In the genomic region with DNA sequence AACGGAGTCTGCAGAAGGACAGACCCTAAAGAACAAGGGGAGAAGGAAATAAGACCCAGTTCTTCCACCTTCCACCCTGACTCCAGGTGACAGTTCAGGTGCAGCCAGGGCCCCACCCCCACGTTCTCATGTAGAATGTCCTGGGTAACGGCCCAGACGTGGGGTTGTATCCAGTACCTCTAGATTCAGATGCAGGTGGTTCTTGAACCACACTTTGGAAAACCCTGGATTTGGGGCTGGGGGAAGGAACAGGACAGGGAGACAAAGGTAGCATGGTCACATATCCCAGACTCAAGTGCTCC, we compare ENCODE assay signal across 13 cellular contexts. TPM values are rescaled to one million over a fixed set of nuclear protein-coding genes. Genes with fewer than 3 reads are reported as not detected.
A peak's percentile ranks its signal among the peaks of the same experiment; 100 is the strongest.
DNase-seq lines count a peak whose midpoint lies in the region; ATAC-seq and TF ChIP-seq lines count a peak whose summit lies in the region.
"Had no signal": no experiment of that assay in that cellular context is flagged by ENCODE, and none has a peak within 500 bp of the region (broad histone marks: within the 10 kb centered on the region; RNA-seq: fewer than 3 reads in every experiment).

No MANE protein-coding gene starts in this region.

- H3K9me3 Mint-ChIP-seq in natural killer cell treated with Interleukin-12 subunit alpha and Interleukin-12 subunit beta and Interleukin-15 and Interleukin-18, amount 100 ng/mL, for 72 hours: no peaks in the 10 kb centered on the region

- intact Hi-C loops in heart left ventricle (cut with DNase I): loop anchor here in 1 of 10 donors (2.0 kb wide), 1 partner anchor 19 kb away; no protein-coding TSS in a partner anchor
- intact Hi-C loops in left cardiac atrium (cut with DNase I): no loop called here
- intact Hi-C loops in body of pancreas (cut with DNase I): no loop called here
- intact Hi-C loops in uterus (cut with DNase I; ENCODE audit: low total_unique reads): no loop called here

- H3K4me1 Mint-ChIP-seq in natural killer cell treated with Interleukin-12 subunit alpha and Interleukin-12 subunit beta and Interleukin-15 and Interleukin-18, amount 100 ng/mL, for 72 hours (ENCODE audit: low read depth in 2 of 2): peaks cover 15 to 25% of the 10 kb centered on the region in 2 donors

- peaks cover 7% of the 10 kb centered on the region in 2 donors for H3K27me3 Mint-ChIP-seq in natural killer cell treated with Interleukin-12 subunit alpha and Interleukin-12 subunit beta and Interleukin-15 and Interleukin-18, amount 100 ng/mL, for 72 hours

- TF ChIP-seq POLR2A in heart left ventricle (IDR thresholded peaks at IDR 0.05): no peak
- no peak for TF ChIP-seq POLR2A in body of pancreas (IDR thresholded peaks at IDR 0.05)
- TF ChIP-seq POLR2A in uterus (IDR thresholded peaks at IDR 0.05): no peak

- H3K27ac ChIP-seq in heart left ventricle (peak overlapping the region in 8 of 12 donors; percentile 13 to 98 (median 96)), body of pancreas (peak overlapping the region; percentile 70 to 90 (median 86)), mesodermal cell (ENCODE audit: low read depth, low read length, severe bottlenecking) (peak overlapping the region; percentile 16), uterus (peak overlapping the region; percentile 93 to 97)

- H3K4me3 ChIP-seq in heart left ventricle (peak overlapping the region in 9 of 12 donors; percentile 37 to 92 (median 71)), body of pancreas (no peak overlapping the region), mesodermal cell (ENCODE audit: extremely low read depth, insufficient read depth, low read length, poor library complexity, severe bottlenecking) (no peak overlapping the region), uterus (peak overlapping the region; percentile 48 to 78)

- no peak for ATAC-seq in heart left ventricle
- no peak for ATAC-seq in left cardiac atrium
- no peak for ATAC-seq in body of pancreas
- no peak for ATAC-seq in HG02678 (IDR thresholded peaks at IDR 0.05; ENCODE audit: unreplicated experiment)
- ATAC-seq in natural killer cell treated with Interleukin-12 subunit alpha and Interleukin-12 subunit beta and Interleukin-15 and Interleukin-18, amount 100 ng/mL, for 72 hours: no peak

- peaks cover 0 to 62% (median 0%) of the 10 kb centered on the region in 9 donors for H3K27me3 ChIP-seq in heart left ventricle
- no peaks in the 10 kb centered on the region for H3K27me3 ChIP-seq in body of pancreas
- no peaks in the 10 kb centered on the region for H3K27me3 ChIP-seq in uterus

- WGBS in heart left ventricle, 4 donors: 39 to 55% (median 44%) methylated on average over 4 of the region's 4 CpGs
- 37 to 38% methylated on average over 4 of the region's 4 CpGs for WGBS in body of pancreas, 2 donors
- WGBS in mesodermal cell (ENCODE audit: insufficient coverage in 2 of 2), 2 experiments: 75 to 82% methylated on average over 3 of the region's 4 CpGs

- H3K4me3 Mint-ChIP-seq in natural killer cell treated with Interleukin-12 subunit alpha and Interleukin-12 subunit beta and Interleukin-15 and Interleukin-18, amount 100 ng/mL, for 72 hours: no peak overlapping the region

- peaks cover 0 to 61% (median 44%) of the 10 kb centered on the region in 12 donors for H3K4me1 ChIP-seq in heart left ventricle
- peaks cover 50% of the 10 kb centered on the region for H3K4me1 ChIP-seq in body of pancreas
- peaks cover 49% of the 10 kb centered on the region for H3K4me1 ChIP-seq in mesodermal cell (ENCODE audit: control insufficient read depth, insufficient read depth, low read length, poor library complexity, severe bottlenecking)
- H3K4me1 ChIP-seq in uterus: peaks cover 6 to 15% of the 10 kb centered on the region in 2 donors

- H3K27ac Mint-ChIP-seq in natural killer cell treated with Interleukin-12 subunit alpha and Interleukin-12 subunit beta and Interleukin-15 and Interleukin-18, amount 100 ng/mL, for 72 hours: no peak overlapping the region

- H3K36me3 Mint-ChIP-seq in natural killer cell treated with Interleukin-12 subunit alpha and Interleukin-12 subunit beta and Interleukin-15 and Interleukin-18, amount 100 ng/mL, for 72 hours: no peaks in the 10 kb centered on the region

- H3K36me3 ChIP-seq in heart left ventricle (peaks cover 0 to 38% (median 28%) of the 10 kb centered on the region in 9 donors), body of pancreas (replicated peaks in 1 of 2; ENCODE audit: insufficient read depth in 1 of 2, low read depth in 2 of 2) (peaks cover 0 to 3% of the 10 kb centered on the region in 2 donors), mesodermal cell (ENCODE audit: control insufficient read depth, insufficient read depth, low read length) (peaks cover 45% of the 10 kb centered on the region), uterus (no peaks in the 10 kb centered on the region)

- H3K9me3 ChIP-seq in heart left ventricle (no peaks in the 10 kb centered on the region), body of pancreas (no peaks in the 10 kb centered on the region), mesodermal cell (ENCODE audit: control insufficient read depth, low read length) (no peaks in the 10 kb centered on the region), uterus (no peaks in the 10 kb centered on the region)
- H3K9me3 ChIP-seq: HAP-1 had no signal

- DNase-seq in heart left ventricle (no peak), left cardiac atrium (no peak), body of pancreas (peak in 2 of 4 donors; percentile 51 to 61), uterus (no peak), DMS 273 treated with DMSO at 0.1 percent for 48 hours (lab: John Stamatoyannopoulos, UW) (no peak)
- DNase-seq in natural killer cell treated with Interleukin-12 subunit alpha and Interleukin-12 subunit beta and Interleukin-15 and Interleukin-18, amount 100 ng/mL, for 72 hours (ENCODE audit: low spot score): no peak
- DNase-seq: NCI-H524 treated with DMSO at 0.1 percent for 48 hours, posterior cingulate gyrus had no signal

- no peak for TF ChIP-seq CTCF in heart left ventricle (IDR thresholded peaks at IDR 0.05)
- TF ChIP-seq CTCF in body of pancreas (IDR thresholded peaks at IDR 0.05): no peak
- no peak for TF ChIP-seq CTCF in uterus (IDR thresholded peaks at IDR 0.05)

RNA-seq across cellular contexts. Expression of a gene that starts 2.2 kb away (rescaled TPM):
- total RNA-seq in heart left ventricle (100 to 1,000 TPM; 131 to 778 (median 273) TPM), left cardiac atrium (100 to 1,000 TPM; 200 to 241 TPM), body of pancreas (10 to 100 TPM; 57.9 to 81.4 TPM), uterus (100 to 1,000 TPM in 1 of 4 donors, 10 to 100 TPM in 3; 15.3 to 211 (median 43.8) TPM)
- polyA plus RNA-seq in heart left ventricle: 100 to 1,000 TPM; 382 to 458 TPM
- polyA plus RNA-seq in mesodermal cell (2013, experiment 1 of 2): 43.9 TPM
- polyA plus RNA-seq in mesodermal cell (2013, experiment 2 of 2): 38.5 TPM
- total RNA-seq in natural killer cell treated with Interleukin-12 subunit alpha and Interleukin-12 subunit beta and Interleukin-15 and Interleukin-18, amount 100 ng/mL, for 72 hours: 10 to 100 TPM; 40.8 to 51.1 TPM

RNA-seq across cellular contexts. Expression of a gene that starts 11.0 kb away (rescaled TPM):
- 10 to 100 TPM; 16.2 to 24.0 (median 22.9) TPM for total RNA-seq in heart left ventricle
- 10 to 100 TPM; 13.7 to 21.9 TPM for polyA plus RNA-seq in heart left ventricle
- 10 to 100 TPM; 15.6 to 21.1 TPM for total RNA-seq in left cardiac atrium
- total RNA-seq in body of pancreas: 10 to 100 TPM; 21.0 to 60.3 TPM
- polyA plus RNA-seq in mesodermal cell (2013, experiment 1 of 2): 29.0 TPM
- polyA plus RNA-seq in mesodermal cell (2013, experiment 2 of 2): 24.5 TPM
- 10 to 100 TPM in 2 of 4 donors, 1 to 10 TPM in 2; 4.4 to 48.9 (median 12.5) TPM for total RNA-seq in uterus
- total RNA-seq in natural killer cell treated with Interleukin-12 subunit alpha and Interleukin-12 subunit beta and Interleukin-15 and Interleukin-18, amount 100 ng/mL, for 72 hours: 1 to 10 TPM; 3.0 to 3.6 TPM

RNA-seq across cellular contexts. Expression of a gene that starts 12.5 kb away (rescaled TPM):
- total RNA-seq in heart left ventricle (100 to 1,000 TPM in 1 of 9 donors, 10 to 100 TPM in 8; 47.2 to 109 (median 67.3) TPM), left cardiac atrium (10 to 100 TPM; 55.3 to 57.7 TPM), body of pancreas (10 to 100 TPM; 19.7 to 20.4 TPM), uterus (100 to 1,000 TPM in 1 of 4 donors, 10 to 100 TPM in 2, 1 to 10 TPM in 1; 4.4 to 103 (median 36.9) TPM)
- polyA plus RNA-seq in heart left ventricle: 10 to 100 TPM; 41.8 to 67.3 TPM
- 44.6 TPM for polyA plus RNA-seq in mesodermal cell (2013, experiment 1 of 2)
- polyA plus RNA-seq in mesodermal cell (2013, experiment 2 of 2): 38.7 TPM
- 10 to 100 TPM; 51.3 to 76.6 TPM for total RNA-seq in natural killer cell treated with Interleukin-12 subunit alpha and Interleukin-12 subunit beta and Interleukin-15 and Interleukin-18, amount 100 ng/mL, for 72 hours

RNA-seq across cellular contexts. Expression of a gene that starts 35.0 kb away (rescaled TPM):
- not detected for total RNA-seq in heart left ventricle
- polyA plus RNA-seq in heart left ventricle: not detected
- total RNA-seq in left cardiac atrium: not detected
- under 1 TPM in 1 of 2 donors, not detected in 1; 0.33 TPM for total RNA-seq in body of pancreas
- polyA plus RNA-seq in mesodermal cell (2013, experiment 1 of 2): not detected
- polyA plus RNA-seq in mesodermal cell (2013, experiment 2 of 2): not detected
- under 1 TPM in 2 of 4 donors, not detected in 2; 0.14 to 0.40 TPM for total RNA-seq in uterus
- total RNA-seq in natural killer cell treated with Interleukin-12 subunit alpha and Interleukin-12 subunit beta and Interleukin-15 and Interleukin-18, amount 100 ng/mL, for 72 hours: under 1 TPM; 0.38 to 0.98 TPM
- total RNA-seq: epithelial cell of proximal tubule had no signal
- polyA plus RNA-seq: aorta had no signal

RNA-seq across cellular contexts. Expression of a gene that starts 46.9 kb away (rescaled TPM):
- total RNA-seq in heart left ventricle (not detected), left cardiac atrium (under 1 TPM; 0.21 to 0.24 TPM), body of pancreas (not detected), uterus (not detected)
- polyA plus RNA-seq in heart left ventricle: not detected
- polyA plus RNA-seq in mesodermal cell (2013, experiment 1 of 2): not detected
- polyA plus RNA-seq in mesodermal cell (2013, experiment 2 of 2): not detected
- not detected for total RNA-seq in natural killer cell treated with Interleukin-12 subunit alpha and Interleukin-12 subunit beta and Interleukin-15 and Interleukin-18, amount 100 ng/mL, for 72 hours
- total RNA-seq: aorta, epithelial cell of proximal tubule had no signal
- polyA plus RNA-seq: aorta had no signal

Comparison
In these comparisons a context has a peak if more than half of its experiments do, and no peak if none do; other contexts are left out.
1. H3K27ac ChIP-seq: peak in every context shown above with its lines; median percentile 96 in heart left ventricle; 95 in uterus; 86 in body of pancreas; 16 in mesodermal cell.
2. H3K4me3 ChIP-seq: peak in heart left ventricle (9 of 12) and uterus (2 of 2); none in body of pancreas (0 of 2) and mesodermal cell (single experiment).